Comparison of ENCODE assay signal across 8 cellular contexts in the genomic region with DNA sequence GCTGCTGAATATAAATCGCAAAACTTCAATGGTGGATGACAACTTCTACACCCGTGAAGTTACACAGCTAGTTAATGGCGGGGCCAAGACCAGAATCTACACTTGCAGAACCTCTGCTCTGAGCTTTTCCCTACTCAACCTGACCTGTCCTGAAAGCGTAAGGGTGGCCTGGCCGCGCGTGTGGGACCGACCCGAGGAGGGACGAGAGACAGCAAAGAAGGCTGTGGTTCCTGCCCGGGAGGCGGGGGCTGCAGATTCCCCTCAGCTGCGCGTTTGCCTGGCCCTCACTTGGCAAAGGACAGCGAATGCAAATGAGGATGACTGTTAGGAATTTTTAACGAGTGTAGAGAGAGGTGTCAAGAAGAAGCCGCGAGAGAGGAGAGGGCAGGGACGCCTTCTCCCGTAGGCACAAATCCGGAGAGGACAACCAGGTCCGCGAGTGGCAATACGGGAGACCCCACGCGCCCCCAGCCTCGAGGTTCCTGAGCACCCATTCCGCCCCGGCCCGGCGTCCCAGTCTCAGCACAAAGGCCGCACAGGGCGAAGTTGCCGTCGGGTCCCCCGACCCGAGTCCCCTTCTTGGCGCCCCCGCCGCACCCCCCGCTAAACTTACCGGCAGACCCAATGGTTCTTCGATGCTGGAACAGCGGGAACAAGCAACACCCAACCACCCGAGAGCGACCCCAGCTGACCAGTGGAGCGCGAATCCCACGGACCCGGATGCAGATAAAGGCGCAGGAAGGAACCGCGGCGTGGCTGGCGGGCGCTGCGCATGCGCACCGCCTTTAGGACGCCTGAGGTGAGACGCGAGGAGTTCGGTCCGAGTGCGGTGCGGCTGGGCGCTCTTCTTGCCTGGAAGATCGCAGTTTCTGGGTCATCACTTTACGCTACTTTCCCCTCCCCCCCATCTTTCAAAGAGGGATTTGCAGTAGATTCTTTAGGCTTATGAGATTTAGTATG. TPM values are rescaled to one million over a fixed set of nuclear protein-coding genes. Genes with fewer than 3 reads are reported as not detected.
DNase-seq lines count a peak whose midpoint lies in the region; ATAC-seq and TF ChIP-seq lines count a peak whose summit lies in the region.

A gene (minus strand): TSS at position 696 of the 960 bp plus-strand sequence. CDS start 4,349 bp downstream, outside the sequence.

- H3K4me3 ChIP-seq in AG09309 (ENCODE audit: control insufficient read depth, low read depth, low read length): peak within 1 kb of the TSS; percentile 75

- ATAC-seq in GM19025 (IDR thresholded peaks at IDR 0.05; ENCODE audit: low read depth, unreplicated experiment): peak; percentile 89
- ATAC-seq in HG03342 (IDR thresholded peaks at IDR 0.05; ENCODE audit: unreplicated experiment): peak; percentile 91

- DNase-seq in AG09309 (ENCODE audit: low read depth) (peak; percentile 52), NCI-H345 treated with DMSO at 0.1 percent for 48 hours (lab: John Stamatoyannopoulos, UW; ENCODE audit: unreplicated experiment) (peak; percentile 57), chondrocyte (ENCODE audit: low spot score) (peak; percentile 95), kidney glomerular epithelial cell (lab: John Stamatoyannopoulos, UW) (peak; percentile 79)
- peak; percentile 63 to 69 for DNase-seq in activated CD4-positive, alpha-beta T cell treated with anti-CD3 and anti-CD28 coated beads for 24 hours (ENCODE audit: low read depth in 2 of 2)
- peak; percentile 53 to 55 for DNase-seq in stimulated activated CD4-positive, alpha-beta T cell treated with anti-CD3 and anti-CD28 coated beads, Interleukin-1b, Interleukin-23, amount 100 ng/mL, for 1 hour (ENCODE audit: low read depth in 2 of 2)

- H3K27ac Mint-ChIP-seq in chondrocyte (ENCODE audit: unreplicated experiment): peak within 1 kb of the TSS; percentile 95

- H3K27me3 Mint-ChIP-seq in chondrocyte (ENCODE audit: low read depth): peaks cover 7% of the 10 kb centered on the region

- H3K4me1 Mint-ChIP-seq in chondrocyte (ENCODE audit: low read depth): peaks cover 19% of the 10 kb centered on the region

- TF ChIP-seq CTCF in AG09309 (IDR thresholded peaks at IDR 0.05; ENCODE audit: control insufficient read depth, insufficient read depth, low read depth, low read length, missing control alignments) (peak; percentile 24), chondrocyte (IDR thresholded peaks at IDR 0.05) (peak; percentile 66)

- H3K9me3 Mint-ChIP-seq in chondrocyte (ENCODE audit: low read depth): peaks cover 3% of the 10 kb centered on the region

- peak within 1 kb of the TSS; percentile 91 for H3K4me3 Mint-ChIP-seq in chondrocyte (ENCODE audit: unreplicated experiment)

- peaks cover 2% of the 10 kb centered on the region for H3K36me3 Mint-ChIP-seq in chondrocyte (ENCODE audit: low read depth)

RNA-seq across cellular contexts. Expression of the gene that starts here (rescaled TPM):
- 17.9 to 23.8 TPM (median 18.9 TPM) in 3 replicates for total RNA-seq in chondrocyte

Comparison
In these comparisons a context has a peak if more than half of its experiments do, and no peak if none do; other contexts are left out.
1. Peak in every context shown above with its lines: DNase-seq, ATAC-seq and H3K4me3 ChIP-seq.